In genomic region chr14:74246561-74246960, GRCh38 we compare ENCODE assay signal across 23 cellular contexts. TPM values are rescaled to one million over a fixed set of nuclear protein-coding genes. Genes with fewer than 3 reads are reported as not detected.
"Had no signal": no experiment of that assay in that cellular context is flagged by ENCODE, and none has a peak within 500 bp of the region (broad histone marks: within the 10 kb centered on the region; RNA-seq: fewer than 3 reads in every experiment).

No MANE protein-coding gene starts in this region.

- H3K9me3 ChIP-seq: SJSA1 had no signal

- H3K27ac ChIP-seq: HL-60, SJSA1, SK-N-MC had no signal

- DNase-seq: KBM-7, MV-4-11, NCI-H1048, NCI-H1105, NCI-H1417, NCI-H1436 treated with DMSO at 0.1 percent for 48 hours, NCI-H1694, NCI-H187 treated with DMSO at 0.1 percent for 48 hours, NCI-H2029 treated with DMSO at 0.1 percent for 48 hours, NCI-H2171 treated with DMSO at 0.1 percent for 48 hours, NCI-H345, NCI-H446 treated with DMSO at 0.1 percent for 48 hours, NCI-H510A treated with DMSO at 0.1 percent for 48 hours, NCI-H526, Right ventricle myocardium superior, RPMI8226, SIG-M5 had no signal

- H3K4me1 ChIP-seq: SJSA1 had no signal

- H3K36me3 ChIP-seq: SJSA1 had no signal

- FAIRE-seq: RCC 7860 had no signal

- H3K4me3 ChIP-seq: SJSA1, SK-N-MC had no signal

RNA-seq across cellular contexts. Expression of gene VSX2, which starts 7.3 kb away (rescaled TPM):
- total RNA-seq: LHCN-M2, MCF 10A, Right ventricle myocardium superior, SJSA1 had no signal
